In the genomic region with DNA sequence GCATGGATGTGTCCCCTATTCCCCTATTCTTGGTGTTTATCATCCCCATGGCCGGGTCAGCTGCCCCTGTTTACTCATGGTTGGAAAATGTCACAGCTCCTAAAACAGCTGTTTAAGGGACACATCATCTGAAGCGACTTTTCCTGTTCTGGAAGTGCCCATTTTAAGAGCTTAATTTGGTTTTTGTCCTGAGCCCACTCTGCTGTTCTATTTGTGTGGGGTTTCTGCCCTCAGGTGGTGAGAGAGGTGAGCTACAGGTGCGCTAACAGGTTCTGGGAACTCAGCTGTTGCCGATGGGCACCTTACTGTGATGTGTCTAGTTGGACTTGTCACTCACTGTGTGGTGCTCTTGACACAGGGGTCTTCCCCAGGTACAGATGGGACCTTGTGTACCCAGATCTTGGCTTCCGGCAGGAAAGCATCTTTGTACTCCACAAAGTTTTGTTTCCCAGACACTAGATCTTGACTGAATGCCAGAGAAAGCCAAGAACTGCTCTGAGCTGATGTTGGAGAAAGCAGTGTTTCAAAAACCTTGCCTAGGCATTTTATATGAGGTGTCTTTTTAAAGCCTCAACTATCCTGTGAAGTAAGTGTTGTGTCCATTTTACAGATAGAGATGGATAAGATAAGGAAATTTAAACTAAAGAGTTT, we compare ENCODE assay signal across 8 cellular contexts. TPM values are rescaled to one million over a fixed set of nuclear protein-coding genes. Genes with fewer than 3 reads are reported as not detected.
DNase-seq lines count a peak whose midpoint lies in the region; ATAC-seq and TF ChIP-seq lines count a peak whose summit lies in the region.

No MANE protein-coding gene starts in this region.

- peak; percentile 33 for ATAC-seq in CD4-positive, alpha-beta T cell (ENCODE audit: poor library complexity)
- ATAC-seq in HG03108 (IDR thresholded peaks at IDR 0.05; ENCODE audit: unreplicated experiment) (no peak), HG02642 (IDR thresholded peaks at IDR 0.05; ENCODE audit: poor library complexity, unreplicated experiment) (no peak)

- H3K9me3 ChIP-seq in CD4-positive, alpha-beta T cell (ENCODE audit: control insufficient read depth, low read length), result no peaks in the 10 kb centered on the region
- H3K9me3 ChIP-seq in mammary epithelial cell (replicated peaks; ENCODE audit: insufficient read depth, low read length), result no peaks in the 10 kb centered on the region

- in situ Hi-C loops in GM13976 (cut with MboI; ENCODE audit: low sequenced_read_pairs, unreplicated experiment), result loop anchor here (10.0 kb wide), 1 partner anchor 137 kb away; no protein-coding TSS in a partner anchor
- in situ Hi-C loops in mammary epithelial cell (cut with MboI; ENCODE audit: low sequenced_read_pairs in 2 of 2), result loop anchor here (5.0 to 10.0 kb wide), 3 partner anchors 154 to 247 kb away; no protein-coding TSS in a partner anchor

- no TSS peak for BruUV-seq in mammary epithelial cell (replicated peaks; lab: Mats Ljungman, UMichigan)

- H3K27me3 Mint-ChIP-seq in CD4-positive, alpha-beta T cell, result peaks cover 55% of the 10 kb centered on the region
- H3K27me3 Mint-ChIP-seq in nephron (ENCODE audit: low read depth) (peaks cover 29% of the 10 kb centered on the region), immature natural killer cell (ENCODE audit: low read depth in 3 of 3) (peaks cover 2 to 46% (median 17%) of the 10 kb centered on the region in 3 donors)

- no peaks in the 10 kb centered on the region for H3K36me3 Mint-ChIP-seq in CD4-positive, alpha-beta T cell (ENCODE audit: low read depth)
- H3K36me3 Mint-ChIP-seq in nephron (ENCODE audit: low read depth), result no peaks in the 10 kb centered on the region
- no peaks in the 10 kb centered on the region for H3K36me3 Mint-ChIP-seq in immature natural killer cell

- POLR2A ChIA-PET in CD4-positive, alpha-beta T cell (lab: Charles Lee), result interaction anchor here (1.0 kb wide), 1 partner anchor 888 kb away, joined by 3 read pairs; a partner anchor contains a TSS

- no peak overlapping the region for H2AFZ ChIP-seq in mammary epithelial cell (ENCODE audit: low read depth, low read length)

- no peaks in the 10 kb centered on the region for H3K9me3 Mint-ChIP-seq in CD4-positive, alpha-beta T cell
- H3K9me3 Mint-ChIP-seq in nephron, result no peaks in the 10 kb centered on the region
- H3K9me3 Mint-ChIP-seq in immature natural killer cell, result no peaks in the 10 kb centered on the region

- peaks cover 34% of the 10 kb centered on the region for H3K27me3 ChIP-seq in CD4-positive, alpha-beta T cell (ENCODE audit: control insufficient read depth, insufficient read depth, low read length)
- no peaks in the 10 kb centered on the region for H3K27me3 ChIP-seq in mammary epithelial cell (ENCODE audit: insufficient read depth, low read length)

- 14% methylated on average over 5 of the region's 5 CpGs for WGBS in mammary epithelial cell (ENCODE audit: low coverage, missing lambda C conversion rate)

- dilution Hi-C loops in mammary epithelial cell (cut with HindIII; ENCODE audit: low sequenced_read_pairs), result no loop called here

- CTCF ChIA-PET in CD4-positive, alpha-beta T cell (lab: Charles Lee), result interaction anchor here (1.1 to 3.1 kb wide), 2 partner anchors 11 to 541 kb away, joined by 4 to 12 read pairs; no protein-coding TSS in a partner anchor
- CTCF ChIA-PET in mammary epithelial cell (lab: Charles Lee; ENCODE audit: low non-redundant PET), result interaction anchor here (0.5 to 1.7 kb wide), 9 partner anchors 9 to 541 kb away, joined by 3 to 36 read pairs (median 7); no protein-coding TSS in a partner anchor

- H3K36me3 ChIP-seq in mammary epithelial cell (ENCODE audit: insufficient read depth, low read length), result no peaks in the 10 kb centered on the region

- H3K27ac Mint-ChIP-seq in CD4-positive, alpha-beta T cell, result no peak overlapping the region
- peak overlapping the region; percentile 34 to 81 (median 66) for H3K27ac Mint-ChIP-seq in nephron
- no peak overlapping the region for H3K27ac Mint-ChIP-seq in immature natural killer cell

- H3K4me1 Mint-ChIP-seq in CD4-positive, alpha-beta T cell (ENCODE audit: low read depth), result peaks cover 9% of the 10 kb centered on the region
- H3K4me1 Mint-ChIP-seq in nephron (peaks cover 36% of the 10 kb centered on the region), immature natural killer cell (peaks cover 9 to 22% of the 10 kb centered on the region in 2 donors)

- no peak overlapping the region for H3K4me2 ChIP-seq in mammary epithelial cell (ENCODE audit: insufficient read depth, low read depth, low read length)

- H3K4me3 ChIP-seq in mammary epithelial cell (replicated peaks in 1 of 3; ENCODE audit: insufficient read depth in 1 of 3, low read depth in 2 of 3, low read length in 3 of 3), result no peak overlapping the region

- H3K27ac ChIP-seq in CD4-positive, alpha-beta T cell (ENCODE audit: low read depth, low read length), result no peak overlapping the region
- no peak overlapping the region for H3K27ac ChIP-seq in mammary epithelial cell (ENCODE audit: insufficient read depth, low read depth, low read length)

- TF ChIP-seq CTCF in CD4-positive, alpha-beta T cell (IDR thresholded peaks at IDR 0.05), result peak; percentile 38
- TF ChIP-seq CTCF in GM13976 (IDR thresholded peaks at IDR 0.05; ENCODE audit: borderline replicate concordance, control extremely low read depth, extremely low read depth, insufficient read depth, missing control alignments) (peak; percentile 53), mammary epithelial cell (conservative IDR thresholded peaks at IDR 0.05 in 1 of 2, IDR thresholded peaks at IDR 0.05 in 1 of 2; ENCODE audit: extremely low read depth in 1 of 2, insufficient read depth in 1 of 2, low read depth in 1 of 2, low read length in 2 of 2) (peak; percentile 89 to 93), nephron (IDR thresholded peaks at IDR 0.05; ENCODE audit: unreplicated experiment in 3 of 3) (peak; percentile 80 to 81 (median 81))

- no peaks in the 10 kb centered on the region for H4K20me1 ChIP-seq in mammary epithelial cell (ENCODE audit: insufficient read depth, low read length)

- DNase-seq in CD4-positive, alpha-beta T cell, result peak in 1 of 10 experiments; percentile 4
- DNase-seq in GM13976 (ENCODE audit: low spot score) (peak; percentile 47), NCI-H82 (lab: John Stamatoyannopoulos, UW) (peak; percentile 82), mammary epithelial cell (peak; percentile 52), immature natural killer cell (no peak)

- H3K79me2 ChIP-seq in mammary epithelial cell (ENCODE audit: insufficient read depth, low read length), result no peaks in the 10 kb centered on the region

- no peak overlapping the region for H3K4me3 Mint-ChIP-seq in CD4-positive, alpha-beta T cell
- H3K4me3 Mint-ChIP-seq in nephron, result no peak overlapping the region
- H3K4me3 Mint-ChIP-seq in immature natural killer cell, result no peak overlapping the region

- intact Hi-C loops in CD4-positive, alpha-beta T cell (cut with DNase I, micrococcal nuclease), result loop anchor here in 1 of 2 experiments (2.0 kb wide), 1 partner anchor 157 kb away; no protein-coding TSS in a partner anchor
- intact Hi-C loops in mammary epithelial cell (cut with micrococcal nuclease), result loop anchor here (1.0 to 10.0 kb wide), 9 partner anchors 34 to 957 kb away; a partner anchor contains a TSS

- peaks cover 18% of the 10 kb centered on the region for H3K4me1 ChIP-seq in mammary epithelial cell (ENCODE audit: insufficient read depth, low read length)

- H3K9ac ChIP-seq in mammary epithelial cell (ENCODE audit: insufficient read depth, low read length), result no peak overlapping the region

RNA-seq across cellular contexts. Expression of a gene that starts 59.0 kb away (rescaled TPM):
- under 1 TPM; 0.11 to 0.14 TPM for total RNA-seq in CD4-positive, alpha-beta T cell
- total RNA-seq in mammary epithelial cell, result 1 to 10 TPM; 1.3 to 3.7 TPM
- polyA plus RNA-seq in mammary epithelial cell (3.7 TPM), immature natural killer cell (1 to 10 TPM in 2 of 3 donors, not detected in 1; 2.9 to 8.7 TPM)
- 1.6 TPM for polyA minus RNA-seq in mammary epithelial cell

Comparison
In these comparisons a context has a peak if more than half of its experiments do, and no peak if none do; other contexts are left out.
1. DNase-seq: peak in GM13976 (single experiment), NCI-H82 (single experiment) and mammary epithelial cell (single experiment); none in immature natural killer cell (0 of 3).
2. H3K27ac Mint-ChIP-seq: peak in nephron (3 of 3); none in CD4-positive, alpha-beta T cell (single experiment) and immature natural killer cell (0 of 6).
3. CTCF ChIP-seq: peak in every context shown above with its lines; median percentile 91 in mammary epithelial cell; 81 in nephron; 53 in GM13976; 38 in CD4-positive, alpha-beta T cell.